ENCODE assay signal across 14 cellular contexts in genomic region chr13:31014461-31014860, GRCh38.
"Had no signal": no experiment of that assay in that cellular context is flagged by ENCODE, and none has a peak within 500 bp of the region (broad histone marks: within the 10 kb centered on the region; RNA-seq: fewer than 3 reads in every experiment).

No MANE protein-coding gene starts in this region.

- H3K36me3 Mint-ChIP-seq: activated CD4-positive, alpha-beta memory T cell treated with anti-CD3 and anti-CD28 coated beads for 36 hours; activated CD8-positive, alpha-beta memory T cell treated with anti-CD3 and anti-CD28 coated beads, Interleukin-2, amount 10 ng/mL, durations not matched to agents 7 days and 5 days; naive B cell; stimulated activated effector memory CD8-positive, alpha-beta T cell treated with anti-CD3 and anti-CD28 coated beads, Interleukin-12 subunit alpha, Interleukin-12 subunit beta, amount 100 ng/mL, for 72 hours had no signal

- ATAC-seq: activated CD8-positive, alpha-beta memory T cell treated with anti-CD3 and anti-CD28 coated beads, Interleukin-2, amount 10 ng/mL, durations not matched to agents 7 days and 5 days; stimulated activated effector memory CD8-positive, alpha-beta T cell treated with anti-CD3 and anti-CD28 coated beads, Interleukin-12 subunit alpha, Interleukin-12 subunit beta, amount 100 ng/mL, for 72 hours had no signal

- H3K4me1 ChIP-seq: thyroid gland, uterus had no signal

- H3K27ac Mint-ChIP-seq: activated CD4-positive, alpha-beta memory T cell treated with anti-CD3 and anti-CD28 coated beads for 36 hours; activated CD8-positive, alpha-beta memory T cell treated with anti-CD3 and anti-CD28 coated beads, Interleukin-2, amount 10 ng/mL, durations not matched to agents 7 days and 5 days; activated naive CD4-positive, alpha-beta T cell treated with anti-CD3 and anti-CD28 coated beads for 36 hours; activated T-helper 2 cell treated with anti-CD3 and anti-CD28 coated beads, Interferon-gamma antibody, Interleukin-2, Interleukin-4, amounts not matched to agents 10 μg/mL and 5 μg/mL and 100 μg/mL, durations not matched to agents 14 hours and 24 hours and 36 hours; stimulated activated effector memory CD8-positive, alpha-beta T cell treated with anti-CD3 and anti-CD28 coated beads, Interleukin-12 subunit alpha, Interleukin-12 subunit beta, amount 100 ng/mL, for 72 hours had no signal

- DNase-seq: activated CD4-positive, alpha-beta memory T cell treated with anti-CD3 and anti-CD28 coated beads for 36 hours; activated CD8-positive, alpha-beta memory T cell treated with anti-CD3 and anti-CD28 coated beads, Interleukin-2, amount 10 ng/mL, durations not matched to agents 7 days and 5 days; activated naive CD4-positive, alpha-beta T cell treated with anti-CD3 and anti-CD28 coated beads for 36 hours; activated T-cell treated with anti-CD3 and anti-CD28 coated beads, Interleukin-2, amount 50 U/mL, for 1 hour; naive B cell; stimulated activated CD4-positive, alpha-beta T cell treated with anti-CD3 and anti-CD28 coated beads, Interleukin-12 subunit alpha, Interleukin-12 subunit beta, amount 100 ng/mL, for 4 hours; stimulated activated CD4-positive, alpha-beta T cell treated with anti-CD3 and anti-CD28 coated beads, Interleukin-2, amount 100 ng/mL, for 24 hours; T1000; thyroid gland; uterus had no signal

- H3K9me3 Mint-ChIP-seq: activated CD4-positive, alpha-beta memory T cell treated with anti-CD3 and anti-CD28 coated beads for 36 hours; activated naive CD4-positive, alpha-beta T cell treated with anti-CD3 and anti-CD28 coated beads for 36 hours; activated T-helper 2 cell treated with anti-CD3 and anti-CD28 coated beads, Interferon-gamma antibody, Interleukin-2, Interleukin-4, amounts not matched to agents 10 μg/mL and 5 μg/mL and 100 μg/mL, durations not matched to agents 14 hours and 24 hours and 36 hours; stimulated activated effector memory CD8-positive, alpha-beta T cell treated with anti-CD3 and anti-CD28 coated beads, Interleukin-12 subunit alpha, Interleukin-12 subunit beta, amount 100 ng/mL, for 72 hours had no signal

- H3K27ac ChIP-seq: thyroid gland, uterus, VCaP had no signal

- H3K27me3 ChIP-seq: thyroid gland, uterus had no signal

- H3K4me3 ChIP-seq: lung, thyroid gland, uterus had no signal

- H3K4me3 Mint-ChIP-seq: activated CD4-positive, alpha-beta memory T cell treated with anti-CD3 and anti-CD28 coated beads for 36 hours; activated CD8-positive, alpha-beta memory T cell treated with anti-CD3 and anti-CD28 coated beads, Interleukin-2, amount 10 ng/mL, durations not matched to agents 7 days and 5 days; activated naive CD4-positive, alpha-beta T cell treated with anti-CD3 and anti-CD28 coated beads for 36 hours; naive B cell; stimulated activated effector memory CD8-positive, alpha-beta T cell treated with anti-CD3 and anti-CD28 coated beads, Interleukin-12 subunit alpha, Interleukin-12 subunit beta, amount 100 ng/mL, for 72 hours had no signal
